ENCODE assay signal across 9 cellular contexts in the genomic region with DNA sequence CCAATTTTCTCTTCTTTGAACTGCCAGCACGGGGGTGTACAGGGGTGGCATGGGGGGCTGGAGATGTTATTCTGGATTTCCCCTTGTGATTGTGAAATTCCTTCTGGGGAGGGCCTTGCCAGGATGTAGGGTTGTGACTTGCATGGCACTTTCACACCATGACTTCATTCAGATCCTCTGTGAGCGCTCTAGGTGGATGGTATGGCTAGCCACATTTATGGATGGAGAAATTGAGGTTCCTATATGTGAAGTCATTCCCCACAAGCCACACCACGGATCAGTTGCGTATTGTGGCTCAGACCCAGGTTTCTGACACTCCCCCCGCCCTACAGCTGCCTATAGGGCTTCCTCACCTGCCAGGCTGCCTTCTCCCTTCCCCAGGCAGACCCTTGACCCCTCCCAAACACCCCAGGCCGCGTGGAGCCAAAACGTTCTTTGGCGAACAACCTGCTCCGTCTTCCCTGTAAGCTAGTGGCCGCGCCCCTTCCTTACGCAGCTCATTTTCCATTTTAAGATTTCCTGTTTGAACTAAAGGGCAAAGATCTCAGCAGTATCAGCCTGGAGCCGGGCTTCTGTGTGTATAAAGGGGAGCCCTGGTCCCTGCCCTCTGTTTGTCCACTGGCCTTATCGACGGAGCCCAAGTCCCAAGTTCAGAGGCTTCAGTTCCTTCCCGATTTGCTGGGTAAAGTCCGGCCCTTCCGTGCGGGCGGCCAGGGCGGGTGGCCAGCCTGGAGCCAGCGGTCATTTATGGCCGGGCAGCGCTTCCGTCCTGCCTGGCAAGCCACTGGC.
A peak's percentile ranks its signal among the peaks of the same experiment; 100 is the strongest.
DNase-seq lines count a peak whose midpoint lies in the region; ATAC-seq and TF ChIP-seq lines count a peak whose summit lies in the region.
"Had no signal": no experiment of that assay in that cellular context is flagged by ENCODE, and none has a peak within 500 bp of the region (broad histone marks: within the 10 kb centered on the region; RNA-seq: fewer than 3 reads in every experiment).

No MANE protein-coding gene starts in this region.

- no peaks in the 10 kb centered on the region for H3K36me3 ChIP-seq in uterus
- H3K36me3 ChIP-seq in GM23248 (ENCODE audit: low read depth) = no peaks in the 10 kb centered on the region
- H3K36me3 ChIP-seq: ovary had no signal

- in situ Hi-C loops in GM23248 (cut with MboI) = no loop called here

- no peak overlapping the region for H3K9ac ChIP-seq in GM23248

- H4K20me1 ChIP-seq in GM23248 (ENCODE audit: insufficient read depth) = no peaks in the 10 kb centered on the region

- H3K27ac Mint-ChIP-seq in activated naive CD4-positive, alpha-beta T cell treated with anti-CD3 and anti-CD28 coated beads, Interleukin-2, amount 50 U/mL, for 72 hours = no peak overlapping the region

- no peak for DNase-seq in activated naive CD4-positive, alpha-beta T cell treated with anti-CD3 and anti-CD28 coated beads, Interleukin-2, amount 50 U/mL, for 72 hours (ENCODE audit: low spot score in 2 of 2)
- no peak for DNase-seq in activated naive CD4-positive, alpha-beta T cell treated with anti-CD3 and anti-CD28 coated beads, Interleukin-2, amount 50 U/mL, for 16 hours
- DNase-seq in dermis blood vessel endothelial cell (peak; percentile 64), lung microvascular endothelial cell (ENCODE audit: low read depth in 2 of 2) (peak; percentile 46 to 53), uterus (peak in 1 of 2 donors; percentile 68), GM23248 (no peak)

- H3K36me3 Mint-ChIP-seq in activated naive CD4-positive, alpha-beta T cell treated with anti-CD3 and anti-CD28 coated beads, Interleukin-2, amount 50 U/mL, for 72 hours = no peaks in the 10 kb centered on the region

- no peak overlapping the region for H2AFZ ChIP-seq in GM23248

- no peaks in the 10 kb centered on the region for H3K27me3 ChIP-seq in uterus
- H3K27me3 ChIP-seq in GM23248 (replicated peaks; ENCODE audit: insufficient read depth) = no peaks in the 10 kb centered on the region
- H3K27me3 ChIP-seq: ovary had no signal

- WGBS in GM23248 (ENCODE audit: low coverage in 1 of 2, low lambda C conversion rate in 2 of 2, missing lambda C conversion rate in 2 of 2), 2 experiments = 77 to 79% methylated on average over 26 of the region's 26 CpGs

- no peaks in the 10 kb centered on the region for H3F3A ChIP-seq in GM23248 (ENCODE audit: insufficient read depth)

- H3K4me3 ChIP-seq in uterus = no peak overlapping the region
- no peak overlapping the region for H3K4me3 ChIP-seq in GM23248
- H3K4me3 ChIP-seq: ovary had no signal

- no peaks in the 10 kb centered on the region for H3K9me3 Mint-ChIP-seq in activated naive CD4-positive, alpha-beta T cell treated with anti-CD3 and anti-CD28 coated beads, Interleukin-2, amount 50 U/mL, for 72 hours

- ATAC-seq in activated naive CD4-positive, alpha-beta T cell treated with anti-CD3 and anti-CD28 coated beads, Interleukin-2, amount 50 U/mL, for 72 hours = peak; percentile 35 to 70
- ATAC-seq in GM21447 (IDR thresholded peaks at IDR 0.05; ENCODE audit: unreplicated experiment) (no peak), GM18868 (IDR thresholded peaks at IDR 0.05; ENCODE audit: unreplicated experiment) (no peak)

- H3K4me2 ChIP-seq in GM23248 (ENCODE audit: unreplicated experiment) = no peak overlapping the region

- H3K9me2 ChIP-seq in GM23248 (ENCODE audit: insufficient read depth) = no peaks in the 10 kb centered on the region

- intact Hi-C loops in uterus (cut with DNase I; ENCODE audit: low total_unique reads) = no loop called here

- no peaks in the 10 kb centered on the region for H3K9me3 ChIP-seq in uterus
- H3K9me3 ChIP-seq in GM23248 (ENCODE audit: low read depth) = no peaks in the 10 kb centered on the region
- H3K9me3 ChIP-seq: ovary had no signal

- peak overlapping the region; percentile 35 to 64 for H3K27ac ChIP-seq in uterus
- H3K27ac ChIP-seq in GM23248 = no peak overlapping the region
- H3K27ac ChIP-seq: ovary had no signal

- TF ChIP-seq CTCF in uterus (IDR thresholded peaks at IDR 0.05) = no peak

- no peaks in the 10 kb centered on the region for H3K79me2 ChIP-seq in GM23248 (ENCODE audit: insufficient read depth)

- no peak for TF ChIP-seq POLR2A in uterus (IDR thresholded peaks at IDR 0.05)

- H3K4me1 ChIP-seq in uterus = no peaks in the 10 kb centered on the region
- H3K4me1 ChIP-seq in GM23248 (ENCODE audit: insufficient read depth) = no peaks in the 10 kb centered on the region

Comparison
In these comparisons a context has a peak if more than half of its experiments do, and no peak if none do; other contexts are left out.
1. ATAC-seq: peak in activated naive CD4-positive, alpha-beta T cell treated with anti-CD3 and anti-CD28 coated beads, Interleukin-2, amount 50 U/mL, for 72 hours (2 of 2); none in GM21447 (single experiment) and GM18868 (single experiment).
2. DNase-seq: peak in dermis blood vessel endothelial cell (single experiment) and lung microvascular endothelial cell (2 of 2); none in activated naive CD4-positive, alpha-beta T cell treated with anti-CD3 and anti-CD28 coated beads, Interleukin-2, amount 50 U/mL, for 72 hours (0 of 2), activated naive CD4-positive, alpha-beta T cell treated with anti-CD3 and anti-CD28 coated beads, Interleukin-2, amount 50 U/mL, for 16 hours (single experiment) and GM23248 (single experiment).